ENCODE assay signal across 1 cellular context in genomic region chr3:23894166-23895061, GRCh38.
TF ChIP-seq lines count a peak whose summit lies in the region.

No MANE protein-coding gene starts in this region.

TF ChIP-seq in SK-N-SH treated with all-trans-retinoic acid at 6 μM for 48 hours, 23 proteins besides CTCF, POLR2A, EP300 and RAD21:
- no peak for TF ChIP-seq RARB (CRISPR knock-in tag; IDR thresholded peaks at IDR 0.05)
- no peak for TF ChIP-seq GLIS3 (CRISPR knock-in tag; IDR thresholded peaks at IDR 0.05)
- TF ChIP-seq ZFP3 (CRISPR knock-in tag; IDR thresholded peaks at IDR 0.05) = no peak
- TF ChIP-seq POU6F1 (CRISPR knock-in tag; IDR thresholded peaks at IDR 0.05; ENCODE audit: borderline replicate concordance, low read depth) = no peak
- no peak for TF ChIP-seq CREB5 (CRISPR knock-in tag; IDR thresholded peaks at IDR 0.05; ENCODE audit: low read depth)
